In genomic region chr5:10351199-10351881, GRCh38 we compare ENCODE assay signal across 9 cellular contexts. TPM values are rescaled to one million over a fixed set of nuclear protein-coding genes. Genes with fewer than 3 reads are reported as not detected.
DNase-seq lines count a peak whose midpoint lies in the region; TF ChIP-seq lines count a peak whose summit lies in the region.
"Had no signal": no experiment of that assay in that cellular context is flagged by ENCODE, and none has a peak within 500 bp of the region (broad histone marks: within the 10 kb centered on the region; RNA-seq: fewer than 3 reads in every experiment).

No MANE protein-coding gene starts in this region.

- H3K27ac ChIP-seq in testis: no peak overlapping the region

- in situ Hi-C loops in SK-MEL-5 (cut with HindIII; ENCODE audit: low pct_unique_long_range_greater_than_20kb, low sequenced_read_pairs): no loop called here

- no peaks in the 10 kb centered on the region for H3K36me3 ChIP-seq in testis (ENCODE audit: low read depth, missing control alignments)

- peak overlapping the region; percentile 92 for H3K4me3 Mint-ChIP-seq in activated naive CD4-positive, alpha-beta T cell treated with anti-CD3 and anti-CD28 coated beads, Interleukin-2, amount 50 U/mL, for 24 hours

- peak overlapping the region; percentile 70 for H3K27ac Mint-ChIP-seq in activated naive CD4-positive, alpha-beta T cell treated with anti-CD3 and anti-CD28 coated beads, Interleukin-2, amount 50 U/mL, for 24 hours

- TF ChIP-seq CTCF in foreskin fibroblast (IDR thresholded peaks at IDR 0.05; ENCODE audit: low read depth, low read length) (no peak), testis (IDR thresholded peaks at IDR 0.05) (no peak)

- no peaks in the 10 kb centered on the region for H3K27me3 Mint-ChIP-seq in activated naive CD4-positive, alpha-beta T cell treated with anti-CD3 and anti-CD28 coated beads, Interleukin-2, amount 50 U/mL, for 24 hours

- peaks cover 19% of the 10 kb centered on the region for H3K4me1 ChIP-seq in testis

- intact Hi-C loops in testis (cut with DNase I; ENCODE audit: low total_unique reads): no loop called here

- no peaks in the 10 kb centered on the region for H3K27me3 ChIP-seq in testis

- TF ChIP-seq POLR2A in testis (IDR thresholded peaks at IDR 0.05): no peak

- H3K4me3 ChIP-seq in foreskin fibroblast (ENCODE audit: low read depth in 1 of 2, low read length in 2 of 2) (no peak overlapping the region), testis (no peak overlapping the region)

- WGBS in testis, 2 donors: 45 to 52% methylated on average over 5 of the region's 5 CpGs

- no peak for DNase-seq in activated naive CD4-positive, alpha-beta T cell treated with Interleukin-2 at 50 U/mL for 16 hours
- DNase-seq in SK-MEL-5 (ENCODE audit: low read depth, low spot score): peak; percentile 53
- DNase-seq in foreskin fibroblast: peak; percentile 81 to 86
- DNase-seq in testis: peak; percentile 60
- DNase-seq in activated CD4-positive, alpha-beta T cell treated with anti-CD3 and anti-CD28 coated beads for 1 hour: no peak
- DNase-seq in amniotic stem cell (lab: John Stamatoyannopoulos, UW): no peak
- no peak for DNase-seq in ureter (ENCODE audit: low spot score)
- DNase-seq: activated CD4-positive, CD25-positive, alpha-beta regulatory T cell treated with anti-CD3 and anti-CD28 coated beads, Interleukin-2, amount 50 U/mL, for 72 hours had no signal

- peaks cover 27% of the 10 kb centered on the region for H3K4me1 Mint-ChIP-seq in activated naive CD4-positive, alpha-beta T cell treated with anti-CD3 and anti-CD28 coated beads, Interleukin-2, amount 50 U/mL, for 24 hours

- H3K9me3 ChIP-seq in testis: no peaks in the 10 kb centered on the region

- no peaks in the 10 kb centered on the region for H3K9me3 Mint-ChIP-seq in activated naive CD4-positive, alpha-beta T cell treated with anti-CD3 and anti-CD28 coated beads, Interleukin-2, amount 50 U/mL, for 24 hours

- no peaks in the 10 kb centered on the region for H3K36me3 Mint-ChIP-seq in activated naive CD4-positive, alpha-beta T cell treated with anti-CD3 and anti-CD28 coated beads, Interleukin-2, amount 50 U/mL, for 24 hours

RNA-seq across cellular contexts. Expression of gene MARCHF6, which starts 2.2 kb away (rescaled TPM):
- 73.0 and 75.8 TPM in 2 replicates for total RNA-seq in SK-MEL-5 (2014; rRNA removed; shearing (Covaris generic))
- 76.9 and 109 TPM in 2 replicates for polyA plus RNA-seq in SK-MEL-5 (2015; cell fraction: cytosol; rRNA removed)
- 311 and 332 TPM in 2 replicates for polyA plus RNA-seq in SK-MEL-5 (2015; cell fraction: nucleus; rRNA removed)
- 100 to 1,000 TPM; 120 to 136 TPM for total RNA-seq in testis
- polyA plus RNA-seq in testis (ENCODE audit: insufficient read depth, low read depth, low replicate concordance): 153 TPM
- total RNA-seq in ureter: 151 TPM

RNA-seq across cellular contexts. Expression of gene CMBL, which starts 43.6 kb away (rescaled TPM):
- total RNA-seq in SK-MEL-5 (2014; rRNA removed; shearing (Covaris generic)): not detected in 2 replicates
- not detected in 2 replicates for polyA plus RNA-seq in SK-MEL-5 (2015; cell fraction: cytosol; rRNA removed)
- polyA plus RNA-seq in SK-MEL-5 (2015; cell fraction: nucleus; rRNA removed): not detected in 2 replicates
- total RNA-seq in testis (1 to 10 TPM; 4.3 to 7.2 TPM), ureter (20.7 TPM)
- 16.1 TPM for polyA plus RNA-seq in testis (ENCODE audit: insufficient read depth, low read depth, low replicate concordance)

Comparison
In these comparisons a context has a peak if more than half of its experiments do, and no peak if none do; other contexts are left out.
1. DNase-seq: peak in SK-MEL-5 (single experiment), foreskin fibroblast (2 of 2) and testis (single experiment); none in activated naive CD4-positive, alpha-beta T cell treated with Interleukin-2 at 50 U/mL for 16 hours (single experiment), activated CD4-positive, alpha-beta T cell treated with anti-CD3 and anti-CD28 coated beads for 1 hour (single experiment), amniotic stem cell (single experiment) and ureter (single experiment).